Comparison of ENCODE assay signal across 11 cellular contexts in genomic region chr21:34091607-34092006, GRCh38. TPM values are rescaled to one million over a fixed set of nuclear protein-coding genes. Genes with fewer than 3 reads are reported as not detected.
DNase-seq lines count a peak whose midpoint lies in the region; ATAC-seq, FAIRE-seq and TF ChIP-seq lines count a peak whose summit lies in the region.
"Had no signal": no experiment of that assay in that cellular context is flagged by ENCODE, and none has a peak within 500 bp of the region (broad histone marks: within the 10 kb centered on the region; RNA-seq: fewer than 3 reads in every experiment).

No MANE protein-coding gene starts in this region.

- no peaks in the 10 kb centered on the region for H3K9me3 ChIP-seq in CD4-positive, CD25-positive, alpha-beta regulatory T cell (ENCODE audit: control insufficient read depth in 2 of 2, low read length in 2 of 2)
- H3K9me3 ChIP-seq in adrenal gland (replicated peaks in 1 of 3) (no peaks in the 10 kb centered on the region), kidney (ENCODE audit: control insufficient read depth in 1 of 2, low read length in 2 of 2) (no peaks in the 10 kb centered on the region), mucosa of descending colon (no peaks in the 10 kb centered on the region)
- H3K9me3 ChIP-seq: right atrium auricular region had no signal

- H3K27me3 Mint-ChIP-seq in CD4-positive, CD25-positive, alpha-beta regulatory T cell = no peaks in the 10 kb centered on the region

- H3K27ac Mint-ChIP-seq in CD4-positive, CD25-positive, alpha-beta regulatory T cell = peak overlapping the region in 2 of 3 donors; percentile 47 to 56

- TF ChIP-seq POLR2A in adrenal gland (IDR thresholded peaks at IDR 0.05) = no peak

- H3K9ac ChIP-seq in kidney (ENCODE audit: low read length in 2 of 2) = no peak overlapping the region

- WGBS in adrenal gland, 4 donors = 93 to 99% (median 98%) methylated on average over 2 of the region's 2 CpGs

- intact Hi-C loops in adrenal gland (cut with DNase I) = no loop called here
- intact Hi-C loops in kidney (cut with DNase I) = no loop called here
- intact Hi-C loops in mucosa of descending colon (cut with DNase I, micrococcal nuclease) = no loop called here

- H3K4me3 ChIP-seq in CD4-positive, CD25-positive, alpha-beta regulatory T cell (ENCODE audit: low read depth, low read length) = no peak overlapping the region
- H3K4me3 ChIP-seq in GM12875 (ENCODE audit: low read depth, low read length) (no peak overlapping the region), adrenal gland (no peak overlapping the region), kidney (ENCODE audit: low read length in 2 of 2) (no peak overlapping the region), mucosa of descending colon (no peak overlapping the region)
- H3K4me3 ChIP-seq: right atrium auricular region had no signal

- H3K4me1 ChIP-seq in CD4-positive, CD25-positive, alpha-beta regulatory T cell (ENCODE audit: control insufficient read depth, insufficient read depth, low read length, poor library complexity, severe bottlenecking) = peaks cover 52% of the 10 kb centered on the region
- H3K4me1 ChIP-seq in adrenal gland (replicated peaks in 1 of 2) (peaks cover 10 to 41% of the 10 kb centered on the region in 2 donors), kidney (ENCODE audit: control insufficient read depth in 1 of 2, insufficient read depth in 1 of 2, low read depth in 1 of 2, low read length in 2 of 2) (peaks cover 8 to 9% of the 10 kb centered on the region in 2 donors), mucosa of descending colon (ENCODE audit: low read depth) (peaks cover 11% of the 10 kb centered on the region)

- peaks cover 25% of the 10 kb centered on the region for H3K36me3 ChIP-seq in CD4-positive, CD25-positive, alpha-beta regulatory T cell (ENCODE audit: control insufficient read depth, insufficient read depth, low read length)
- H3K36me3 ChIP-seq in adrenal gland (replicated peaks in 1 of 2) (peaks cover 0 to 14% of the 10 kb centered on the region in 2 donors), kidney (ENCODE audit: control insufficient read depth in 1 of 2, insufficient read depth in 2 of 2, low read length in 2 of 2) (peaks cover 10 to 17% of the 10 kb centered on the region in 2 donors), mucosa of descending colon (ENCODE audit: low read depth) (no peaks in the 10 kb centered on the region)

- TF ChIP-seq CTCF in GM12875 (IDR thresholded peaks at IDR 0.05; ENCODE audit: borderline replicate concordance, insufficient read depth, low read depth, low read length) (peak; percentile 36; the same call in 1 of the 2 replicates), adrenal gland (IDR thresholded peaks at IDR 0.05) (peak in 4 of 6 experiments; percentile 6 to 34 (median 26)), kidney (IDR thresholded peaks at IDR 0.05; ENCODE audit: borderline replicate concordance, extremely low read depth, insufficient read depth) (peak; percentile 3), mucosa of descending colon (IDR thresholded peaks at IDR 0.05) (no peak)

- no peak for DNase-seq in CD4-positive, CD25-positive, alpha-beta regulatory T cell
- DNase-seq in adrenal gland = no peak
- DNase-seq in kidney = no peak
- DNase-seq in mucosa of descending colon = no peak
- DNase-seq in NCI-H2196 treated with DMSO at 0.1 percent for 48 hours (lab: John Stamatoyannopoulos, UW; ENCODE audit: unreplicated experiment) = no peak
- DNase-seq in NCI-H2171 treated with DMSO at 0.1 percent for 48 hours (lab: John Stamatoyannopoulos, UW) = no peak

- H3K27me3 ChIP-seq in CD4-positive, CD25-positive, alpha-beta regulatory T cell (ENCODE audit: control insufficient read depth, insufficient read depth, low read length) = no peaks in the 10 kb centered on the region
- H3K27me3 ChIP-seq in adrenal gland = no peaks in the 10 kb centered on the region
- H3K27me3 ChIP-seq: right atrium auricular region had no signal

- H3K27ac ChIP-seq in CD4-positive, CD25-positive, alpha-beta regulatory T cell (ENCODE audit: insufficient read depth, low read length, poor library complexity, severe bottlenecking) = no peak overlapping the region
- H3K27ac ChIP-seq in adrenal gland = no peak overlapping the region
- H3K27ac ChIP-seq in kidney (ENCODE audit: low read depth in 2 of 2, low read length in 2 of 2) = no peak overlapping the region
- H3K27ac ChIP-seq: HL-60, right atrium auricular region had no signal

- no peak for FAIRE-seq in kidney (lab: Jason Lieb, UNC)

- peaks cover 43 to 65% (median 48%) of the 10 kb centered on the region in 4 donors for H3K4me1 Mint-ChIP-seq in CD4-positive, CD25-positive, alpha-beta regulatory T cell

- peak overlapping the region in 1 of 4 donors; percentile 1 for H3K4me3 Mint-ChIP-seq in CD4-positive, CD25-positive, alpha-beta regulatory T cell

- H3K36me3 Mint-ChIP-seq in CD4-positive, CD25-positive, alpha-beta regulatory T cell = peaks cover 21% of the 10 kb centered on the region

- H3K9me3 Mint-ChIP-seq in CD4-positive, CD25-positive, alpha-beta regulatory T cell = no peaks in the 10 kb centered on the region

- no peak for ATAC-seq in CD4-positive, CD25-positive, alpha-beta regulatory T cell (ENCODE audit: low read depth in 2 of 2)
- ATAC-seq in mucosa of descending colon (no peak), HG02981 (IDR thresholded peaks at IDR 0.05; ENCODE audit: unreplicated experiment) (no peak)
- ATAC-seq: left lobe of liver had no signal

RNA-seq across cellular contexts. Expression of gene MRPS6, which starts 18.2 kb away (rescaled TPM):
- total RNA-seq in CD4-positive, CD25-positive, alpha-beta regulatory T cell = 34.9 TPM
- polyA plus RNA-seq in CD4-positive, CD25-positive, alpha-beta regulatory T cell = 100 to 1,000 TPM; 160 to 203 (median 187) TPM
- 100 to 1,000 TPM in 2 of 8 donors, 10 to 100 TPM in 6; 25.4 to 112 (median 79.4) TPM for total RNA-seq in adrenal gland
- 100 to 1,000 TPM in 1 of 3 donors, 10 to 100 TPM in 2; 79.1 to 135 (median 98.5) TPM for polyA plus RNA-seq in adrenal gland
- 52.3 TPM for total RNA-seq in kidney
- polyA plus RNA-seq in kidney (ENCODE audit: insufficient read depth, low read depth, low replicate concordance) = 270 TPM
- total RNA-seq in mucosa of descending colon = 100 to 1,000 TPM in 1 of 3 donors, 10 to 100 TPM in 2; 38.7 to 102 (median 42.6) TPM

RNA-seq across cellular contexts. Expression of gene SLC5A3, which starts 18.2 kb away (rescaled TPM):
- total RNA-seq in CD4-positive, CD25-positive, alpha-beta regulatory T cell = 13.7 TPM
- polyA plus RNA-seq in CD4-positive, CD25-positive, alpha-beta regulatory T cell = 1 to 10 TPM; 1.0 to 2.4 (median 1.9) TPM
- total RNA-seq in adrenal gland = 10 to 100 TPM; 14.6 to 63.9 (median 43.0) TPM
- 1 to 10 TPM; 2.3 to 8.9 (median 4.7) TPM for polyA plus RNA-seq in adrenal gland
- total RNA-seq in kidney = 26.0 TPM
- polyA plus RNA-seq in kidney (ENCODE audit: insufficient read depth, low read depth, low replicate concordance) = 12.4 TPM
- total RNA-seq in mucosa of descending colon = 10 to 100 TPM; 16.5 to 39.3 (median 19.9) TPM
